28 cellular contexts compared by ENCODE assay signal in the genomic region with DNA sequence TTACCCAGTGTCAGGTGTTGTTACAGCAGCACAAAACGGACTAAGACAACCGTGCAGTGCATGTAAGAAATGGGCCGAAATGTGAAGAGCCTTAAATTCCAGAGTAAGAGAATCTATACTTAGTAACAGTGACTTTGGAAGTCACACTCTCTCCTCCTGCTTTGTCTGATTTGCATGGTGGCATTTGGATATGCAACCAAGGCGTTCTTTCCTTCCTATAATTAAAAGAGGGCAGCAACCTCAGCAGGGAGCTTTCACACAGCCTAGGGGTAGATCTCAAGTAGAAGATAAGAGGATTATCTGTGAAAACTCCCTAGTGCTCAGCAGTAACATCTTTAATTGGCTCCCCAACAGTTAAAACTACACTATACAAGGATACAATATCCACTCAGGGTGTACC. TPM values are rescaled to one million over a fixed set of nuclear protein-coding genes. Genes with fewer than 3 reads are reported as not detected.
A peak's percentile ranks its signal among the peaks of the same experiment; 100 is the strongest.
DNase-seq lines count a peak whose midpoint lies in the region; ATAC-seq and TF ChIP-seq lines count a peak whose summit lies in the region.
"Had no signal": no experiment of that assay in that cellular context is flagged by ENCODE, and none has a peak within 500 bp of the region (broad histone marks: within the 10 kb centered on the region; RNA-seq: fewer than 3 reads in every experiment).

No MANE protein-coding gene starts in this region.

- peaks cover 8% of the 10 kb centered on the region for H3K9me3 Mint-ChIP-seq in neural progenitor cell

- H3K9me3 ChIP-seq in cardiac muscle cell (ENCODE audit: low read depth) (no peaks in the 10 kb centered on the region), neural progenitor cell (ENCODE audit: low read depth) (no peaks in the 10 kb centered on the region), testis (no peaks in the 10 kb centered on the region), gastroesophageal sphincter (peaks cover 0 to 6% (median 0%) of the 10 kb centered on the region in 3 donors)
- H3K9me3 ChIP-seq: psoas muscle, vagina had no signal

- H4K20me1 ChIP-seq in neural progenitor cell (ENCODE audit: low read depth): peaks cover 4% of the 10 kb centered on the region

- H3K4me3 Mint-ChIP-seq in neural progenitor cell: no peak overlapping the region
- H3K4me3 Mint-ChIP-seq: activated CD4-positive, alpha-beta memory T cell treated with anti-CD3 and anti-CD28 coated beads, Interleukin-2, amount 10 ng/mL, durations not matched to agents 7 days and 5 days; CD4-positive, alpha-beta memory T cell; stimulated activated memory B cell treated with anti-CD40 and anti-IgM and Interleukin-4, amounts not matched to agents 10 μg/mL and 1 μg/mL and 100 μg/mL, for 72 hours had no signal

- H3K4me2 ChIP-seq in neural progenitor cell: peak overlapping the region; percentile 60
- H3K4me2 ChIP-seq: hepatocyte had no signal

- H3K27ac ChIP-seq in cardiac muscle cell (peak overlapping the region; percentile 79), neural progenitor cell (peak overlapping the region; percentile 40), testis (peak overlapping the region in 1 of 2 donors; percentile 27), gastroesophageal sphincter (no peak overlapping the region)
- H3K27ac ChIP-seq: epithelial cell of prostate, hepatocyte, psoas muscle, suprapubic skin, vagina had no signal

- peaks cover 12% of the 10 kb centered on the region for H3K4me1 Mint-ChIP-seq in neural progenitor cell
- H3K4me1 Mint-ChIP-seq: activated CD4-positive, alpha-beta memory T cell treated with anti-CD3 and anti-CD28 coated beads, Interleukin-2, amount 10 ng/mL, durations not matched to agents 7 days and 5 days; stimulated activated memory B cell treated with anti-CD40 and anti-IgM and Interleukin-4, amounts not matched to agents 10 μg/mL and 1 μg/mL and 100 μg/mL, for 72 hours had no signal

- WGBS in testis, 2 donors: 58 to 78% methylated on average over 4 of the region's 4 CpGs
- WGBS in gastroesophageal sphincter (ENCODE audit: low coverage in 1 of 2), 2 donors: 71 to 88% methylated on average over 4 of the region's 4 CpGs

- peaks cover 2% of the 10 kb centered on the region for H3K27me3 Mint-ChIP-seq in neural progenitor cell (ENCODE audit: insufficient read depth, low read depth)
- H3K27me3 Mint-ChIP-seq: activated CD4-positive, alpha-beta memory T cell treated with anti-CD3 and anti-CD28 coated beads, Interleukin-2, amount 10 ng/mL, durations not matched to agents 7 days and 5 days; CD4-positive, alpha-beta memory T cell; stimulated activated memory B cell treated with anti-CD40 and anti-IgM and Interleukin-4, amounts not matched to agents 10 μg/mL and 1 μg/mL and 100 μg/mL, for 72 hours had no signal

- H3K36me3 ChIP-seq in cardiac muscle cell: peaks cover 5% of the 10 kb centered on the region
- no peaks in the 10 kb centered on the region for H3K36me3 ChIP-seq in neural progenitor cell
- no peaks in the 10 kb centered on the region for H3K36me3 ChIP-seq in testis (ENCODE audit: low read depth, missing control alignments)
- H3K36me3 ChIP-seq in gastroesophageal sphincter: peaks cover 0 to 38% of the 10 kb centered on the region in 2 donors
- H3K36me3 ChIP-seq: vagina had no signal

- ATAC-seq in gastroesophageal sphincter (no peak), esophagus mucosa (no peak)
- ATAC-seq: activated CD4-positive, CD25-positive, alpha-beta regulatory T cell treated with anti-CD3 and anti-CD28 coated beads, Interleukin-2, amount 50 U/mL, for 24 hours; GM12878; psoas muscle; stimulated activated memory B cell treated with anti-CD40 and anti-IgM and Interleukin-4, amounts not matched to agents 10 μg/mL and 1 μg/mL and 100 μg/mL, for 72 hours had no signal

- TF ChIP-seq EP300 in gastroesophageal sphincter (IDR thresholded peaks at IDR 0.05): no peak

- H3F3A ChIP-seq in neural progenitor cell (ENCODE audit: low read depth): peaks cover 33% of the 10 kb centered on the region

- TF ChIP-seq POLR2A in testis (IDR thresholded peaks at IDR 0.05) (no peak), gastroesophageal sphincter (IDR thresholded peaks at IDR 0.05) (no peak)

- H3K4me1 ChIP-seq in cardiac muscle cell (ENCODE audit: low read depth) (peaks cover 12% of the 10 kb centered on the region), neural progenitor cell (peaks cover 26% of the 10 kb centered on the region), testis (peaks cover 44% of the 10 kb centered on the region), gastroesophageal sphincter (peaks cover 0 to 30% (median 0%) of the 10 kb centered on the region in 3 donors)
- H3K4me1 ChIP-seq: psoas muscle, suprapubic skin, vagina had no signal

- H2AFZ ChIP-seq in neural progenitor cell (replicated peaks): no peak overlapping the region
- H2AFZ ChIP-seq: hepatocyte had no signal

- H3K27me3 ChIP-seq in cardiac muscle cell (no peaks in the 10 kb centered on the region), neural progenitor cell (no peaks in the 10 kb centered on the region), testis (no peaks in the 10 kb centered on the region), gastroesophageal sphincter (no peaks in the 10 kb centered on the region)
- H3K27me3 ChIP-seq: dorsolateral prefrontal cortex, hepatocyte, suprapubic skin, vagina had no signal

- H3K79me2 ChIP-seq in neural progenitor cell (ENCODE audit: low read depth): no peaks in the 10 kb centered on the region

- TF ChIP-seq CTCF in cardiac muscle cell (IDR thresholded peaks at IDR 0.05; ENCODE audit: low read depth, low read length): no peak
- no peak for TF ChIP-seq CTCF in neural progenitor cell (IDR thresholded peaks at IDR 0.05)
- TF ChIP-seq CTCF in testis (IDR thresholded peaks at IDR 0.05): no peak
- TF ChIP-seq CTCF in gastroesophageal sphincter (IDR thresholded peaks at IDR 0.05): no peak

- intact Hi-C loops in testis (cut with DNase I; ENCODE audit: low total_unique reads): no loop called here

- DNase-seq in ELF-1 (ENCODE audit: low read depth, low spot score) (peak; percentile 63), NCI-H526 (lab: John Stamatoyannopoulos, UW) (peak; percentile 63 to 66), cardiac muscle cell (ENCODE audit: low read depth in 1 of 2, low spot score in 1 of 2) (peak in 1 of 2 donors; percentile 15), neural progenitor cell (ENCODE audit: low spot score) (peak; percentile 73), testis (no peak)
- DNase-seq: activated CD4-positive, alpha-beta memory T cell treated with anti-CD3 and anti-CD28 coated beads, Interleukin-2, amount 10 ng/mL, durations not matched to agents 7 days and 5 days; activated naive CD4-positive, alpha-beta T cell treated with Interleukin-2 at 50 U/mL for 16 hours; activated T-cell treated with anti-CD3 and anti-CD28 coated beads for 4 hours; amygdala; caudate nucleus; CD4-positive, alpha-beta memory T cell; DMS79; dorsolateral prefrontal cortex; NCI-H1092; NCI-H1930; NCI-H446; psoas muscle; stimulated activated CD4-positive, alpha-beta T cell treated with anti-CD3 and anti-CD28 coated beads, Interleukin-2, amount 100 ng/mL, for 24 hours; T1000 had no signal

- peaks cover 15% of the 10 kb centered on the region for H3K36me3 Mint-ChIP-seq in neural progenitor cell

- no peak overlapping the region for H3K9ac ChIP-seq in neural progenitor cell

- H3K27ac Mint-ChIP-seq in neural progenitor cell: peak overlapping the region; percentile 69
- H3K27ac Mint-ChIP-seq: activated CD4-positive, alpha-beta memory T cell treated with anti-CD3 and anti-CD28 coated beads, Interleukin-2, amount 10 ng/mL, durations not matched to agents 7 days and 5 days; stimulated activated memory B cell treated with anti-CD40 and anti-IgM and Interleukin-4, amounts not matched to agents 10 μg/mL and 1 μg/mL and 100 μg/mL, for 72 hours had no signal

- H3K4me3 ChIP-seq in cardiac muscle cell (no peak overlapping the region), neural progenitor cell (no peak overlapping the region), testis (no peak overlapping the region), gastroesophageal sphincter (no peak overlapping the region)
- H3K4me3 ChIP-seq: dorsolateral prefrontal cortex, GM12878, hepatocyte, psoas muscle, suprapubic skin, vagina had no signal

RNA-seq across cellular contexts. Expression of a gene that starts 16.5 kb away (rescaled TPM):
- 26.7 and 60.3 TPM in 2 replicates for total RNA-seq in cardiac muscle cell
- polyA plus RNA-seq in cardiac muscle cell: 38.1 and 45.0 TPM in 2 replicates
- total RNA-seq in neural progenitor cell (ENCODE audit: low replicate concordance): 108 and 172 TPM in 2 replicates
- 10 to 100 TPM; 32.3 to 43.6 TPM for total RNA-seq in testis
- 19.5 TPM for polyA plus RNA-seq in testis (ENCODE audit: insufficient read depth, low read depth, low replicate concordance)
- 10 to 100 TPM; 40.0 to 43.7 (median 42.3) TPM for total RNA-seq in gastroesophageal sphincter
- 25.3 TPM for total RNA-seq in esophagus mucosa

RNA-seq across cellular contexts. Expression of a gene that starts 31.1 kb away (rescaled TPM):
- total RNA-seq in cardiac muscle cell (87.3 and 128 TPM in 2 replicates), neural progenitor cell (ENCODE audit: low replicate concordance) (192 and 205 TPM in 2 replicates), testis (100 to 1,000 TPM in 1 of 2 donors, 10 to 100 TPM in 1; 44.2 to 157 TPM), gastroesophageal sphincter (100 to 1,000 TPM in 2 of 4 donors, 10 to 100 TPM in 2; 96.8 to 179 (median 127) TPM), esophagus mucosa (98.0 TPM)
- polyA plus RNA-seq in cardiac muscle cell (87.2 and 106 TPM in 2 replicates), testis (ENCODE audit: insufficient read depth, low read depth, low replicate concordance) (121 TPM)

RNA-seq across cellular contexts. Expression of a gene that starts 37.4 kb away (rescaled TPM):
- total RNA-seq in cardiac muscle cell: 8.4 and 12.4 TPM in 2 replicates
- 22.9 and 40.6 TPM in 2 replicates for polyA plus RNA-seq in cardiac muscle cell
- 29.6 and 36.1 TPM in 2 replicates for total RNA-seq in neural progenitor cell (ENCODE audit: low replicate concordance)
- 10 to 100 TPM; 29.4 to 31.4 TPM for total RNA-seq in testis
- 79.6 TPM for polyA plus RNA-seq in testis (ENCODE audit: insufficient read depth, low read depth, low replicate concordance)
- total RNA-seq in gastroesophageal sphincter: 10 to 100 TPM; 12.3 to 32.8 (median 22.2) TPM
- 9.2 TPM for total RNA-seq in esophagus mucosa

Comparison
In these comparisons a context has a peak if more than half of its experiments do, and no peak if none do; other contexts are left out.
1. H3K27ac ChIP-seq: peak in cardiac muscle cell (single experiment) and neural progenitor cell (single experiment); none in gastroesophageal sphincter (0 of 4).